In genomic region chr11:9806946-9807687, GRCh38 we compare ENCODE assay signal across 23 cellular contexts.
"Had no signal": no experiment of that assay in that cellular context is flagged by ENCODE, and none has a peak within 500 bp of the region (broad histone marks: within the 10 kb centered on the region; RNA-seq: fewer than 3 reads in every experiment).

No MANE protein-coding gene starts in this region.

- DNase-seq: activated CD4-positive, alpha-beta T cell treated with anti-CD3 and anti-CD28 coated beads for 1 hour; activated CD4-positive, alpha-beta T cell treated with anti-CD3 and anti-CD28 coated beads, Interleukin-2, amount 10 ng/mL, durations not matched to agents 24 days and 14 days; activated CD4-positive, alpha-beta T cell treated with anti-CD3 and anti-CD28 coated beads, Interleukin-2, amount 50 U/mL, for 48 hours; activated CD8-positive, alpha-beta memory T cell treated with anti-CD3 and anti-CD28 coated beads for 24 hours; activated gamma-delta T cell; activated naive CD4-positive, alpha-beta T cell treated with anti-CD3 and anti-CD28 coated beads for 36 hours; activated T-cell treated with anti-CD3 and anti-CD28 coated beads, Interleukin-2, amount 50 U/mL, for 48 hours; central memory CD4-positive, alpha-beta T cell; Kasumi-1; NCI-H1105 treated with DMSO at 0.1 percent for 48 hours; NCI-H1436 treated with DMSO at 0.1 percent for 48 hours; NCI-H187; NCI-H2081; NCI-H446; NCI-H524; SHP77; T-helper 17 cell; T-helper 9 cell had no signal

- H3K27me3 ChIP-seq: breast epithelium, SJSA1 had no signal

- H3K9me3 ChIP-seq: breast epithelium, SJSA1 had no signal

- FAIRE-seq: RCC 7860 had no signal

- H3K27ac ChIP-seq: breast epithelium, SJSA1 had no signal

- H3K4me3 ChIP-seq: breast epithelium, SJSA1 had no signal

- ATAC-seq: activated T-helper 17 cell treated with anti-CD3 and anti-CD28 coated beads, Interleukin-2, amount 50 U/mL, for 72 hours; T-helper 17 cell; WTC11 had no signal

- H3K36me3 ChIP-seq: breast epithelium had no signal
